In genomic region chr15:38565287-38565670, GRCh38 we compare ENCODE assay signal across 9 cellular contexts. TPM values are rescaled to one million over a fixed set of nuclear protein-coding genes. Genes with fewer than 3 reads are reported as not detected.
A peak's percentile ranks its signal among the peaks of the same experiment; 100 is the strongest.
DNase-seq lines count a peak whose midpoint lies in the region; ATAC-seq and TF ChIP-seq lines count a peak whose summit lies in the region.
"Had no signal": no experiment of that assay in that cellular context is flagged by ENCODE, and none has a peak within 500 bp of the region (broad histone marks: within the 10 kb centered on the region; RNA-seq: fewer than 3 reads in every experiment).

No MANE protein-coding gene starts in this region.

- no CpG with 5 or more reads among the region's 16 CpGs for WGBS in iPS DF 6.9 (ENCODE audit: insufficient coverage, insufficient read length)

- H3K36me3 ChIP-seq in Peyer's patch: no peaks in the 10 kb centered on the region
- no peaks in the 10 kb centered on the region for H3K36me3 ChIP-seq in iPS DF 6.9 (ENCODE audit: control insufficient read depth, insufficient read depth, low read length)

- H3K9me3 Mint-ChIP-seq in T-helper 2 cell treated with Interferon-gamma antibody and Interleukin-4, amounts not matched to agents 5 μg/mL and 100 μg/mL, for 36 hours: peaks cover 7% of the 10 kb centered on the region
- no peaks in the 10 kb centered on the region for H3K9me3 Mint-ChIP-seq in stimulated activated effector memory CD8-positive, alpha-beta T cell treated with anti-CD3 and anti-CD28 coated beads, Interleukin-12 subunit alpha, Interleukin-12 subunit beta, amount 100 ng/mL, for 72 hours

- H3K27me3 Mint-ChIP-seq in T-helper 2 cell treated with Interferon-gamma antibody and Interleukin-4, amounts not matched to agents 5 μg/mL and 100 μg/mL, for 36 hours (ENCODE audit: low read depth): no peaks in the 10 kb centered on the region

- H3K27ac Mint-ChIP-seq in T-helper 2 cell treated with Interferon-gamma antibody and Interleukin-4, amounts not matched to agents 5 μg/mL and 100 μg/mL, for 36 hours: peak overlapping the region; percentile 87
- H3K27ac Mint-ChIP-seq in stimulated activated effector memory CD8-positive, alpha-beta T cell treated with anti-CD3 and anti-CD28 coated beads, Interleukin-12 subunit alpha, Interleukin-12 subunit beta, amount 100 ng/mL, for 72 hours: peak overlapping the region; percentile 97

- no peak for DNase-seq in T-helper 2 cell treated with Interferon-gamma antibody and Interleukin-4, amounts not matched to agents 5 μg/mL and 100 μg/mL, for 36 hours (ENCODE audit: low spot score)
- DNase-seq in T-helper 2 cell (no peak), Peyer's patch (peak in 1 of 3 donors; percentile 49), iPS DF 6.9 (ENCODE audit: low read depth, low spot score) (no peak), T-helper 9 cell (no peak), NCI-H1436 treated with DMSO at 0.1 percent for 48 hours (lab: John Stamatoyannopoulos, UW) (no peak), DMS 273 (lab: John Stamatoyannopoulos, UW; ENCODE audit: unreplicated experiment) (no peak)
- DNase-seq in stimulated activated effector memory CD8-positive, alpha-beta T cell treated with anti-CD3 and anti-CD28 coated beads, Interleukin-12 subunit alpha, Interleukin-12 subunit beta, amount 100 ng/mL, for 72 hours (ENCODE audit: low spot score in 2 of 2): no peak

- H3K4me1 Mint-ChIP-seq in T-helper 2 cell treated with Interferon-gamma antibody and Interleukin-4, amounts not matched to agents 5 μg/mL and 100 μg/mL, for 36 hours (ENCODE audit: low read depth): peaks cover 48% of the 10 kb centered on the region
- H3K4me1 Mint-ChIP-seq in stimulated activated effector memory CD8-positive, alpha-beta T cell treated with anti-CD3 and anti-CD28 coated beads, Interleukin-12 subunit alpha, Interleukin-12 subunit beta, amount 100 ng/mL, for 72 hours: peaks cover 45% of the 10 kb centered on the region

- H3K4me1 ChIP-seq in Peyer's patch (peaks cover 0 to 13% (median 3%) of the 10 kb centered on the region in 4 donors), iPS DF 6.9 (ENCODE audit: control insufficient read depth, insufficient read depth, low read length) (no peaks in the 10 kb centered on the region)

- H3K36me3 Mint-ChIP-seq in T-helper 2 cell treated with Interferon-gamma antibody and Interleukin-4, amounts not matched to agents 5 μg/mL and 100 μg/mL, for 36 hours (ENCODE audit: low read depth): peaks cover 37% of the 10 kb centered on the region
- H3K36me3 Mint-ChIP-seq in stimulated activated effector memory CD8-positive, alpha-beta T cell treated with anti-CD3 and anti-CD28 coated beads, Interleukin-12 subunit alpha, Interleukin-12 subunit beta, amount 100 ng/mL, for 72 hours: peaks cover 50% of the 10 kb centered on the region

- peak overlapping the region in 2 of 4 donors; percentile 81 to 87 for H3K27ac ChIP-seq in Peyer's patch
- no peak overlapping the region for H3K27ac ChIP-seq in iPS DF 6.9 (ENCODE audit: low read length)
- H3K27ac ChIP-seq: HL-60 had no signal

- no peak for ATAC-seq in stimulated activated effector memory CD8-positive, alpha-beta T cell treated with anti-CD3 and anti-CD28 coated beads, Interleukin-12 subunit alpha, Interleukin-12 subunit beta, amount 100 ng/mL, for 72 hours

- no peak for TF ChIP-seq CTCF in Peyer's patch (IDR thresholded peaks at IDR 0.05)

- H3K27me3 ChIP-seq in Peyer's patch (peaks cover 0 to 7% of the 10 kb centered on the region in 2 donors), iPS DF 6.9 (ENCODE audit: control insufficient read depth, insufficient read depth, low read length) (peaks cover 8% of the 10 kb centered on the region; the same call in 1 of the 2 replicates)

- H3K4me3 Mint-ChIP-seq in T-helper 2 cell treated with Interferon-gamma antibody and Interleukin-4, amounts not matched to agents 5 μg/mL and 100 μg/mL, for 36 hours: peak overlapping the region; percentile 80
- peak overlapping the region; percentile 92 for H3K4me3 Mint-ChIP-seq in stimulated activated effector memory CD8-positive, alpha-beta T cell treated with anti-CD3 and anti-CD28 coated beads, Interleukin-12 subunit alpha, Interleukin-12 subunit beta, amount 100 ng/mL, for 72 hours

- no peak for TF ChIP-seq POLR2A in Peyer's patch (IDR thresholded peaks at IDR 0.05)

- no peaks in the 10 kb centered on the region for H3K9me3 ChIP-seq in Peyer's patch
- no peaks in the 10 kb centered on the region for H3K9me3 ChIP-seq in iPS DF 6.9 (ENCODE audit: control insufficient read depth, insufficient read depth, low read length)

- H3K4me3 ChIP-seq in Peyer's patch (peak overlapping the region in 3 of 4 donors; percentile 59 to 75 (median 74)), iPS DF 6.9 (ENCODE audit: low read length) (peak overlapping the region; percentile 89; the same call in 1 of the 2 replicates)

RNA-seq across cellular contexts. Expression of gene RASGRP1, which starts 0.7 kb away (rescaled TPM):
- total RNA-seq in Peyer's patch: 10 to 100 TPM in 1 of 4 donors, 1 to 10 TPM in 3; 1.6 to 10.7 (median 3.8) TPM
